In the genomic region with DNA sequence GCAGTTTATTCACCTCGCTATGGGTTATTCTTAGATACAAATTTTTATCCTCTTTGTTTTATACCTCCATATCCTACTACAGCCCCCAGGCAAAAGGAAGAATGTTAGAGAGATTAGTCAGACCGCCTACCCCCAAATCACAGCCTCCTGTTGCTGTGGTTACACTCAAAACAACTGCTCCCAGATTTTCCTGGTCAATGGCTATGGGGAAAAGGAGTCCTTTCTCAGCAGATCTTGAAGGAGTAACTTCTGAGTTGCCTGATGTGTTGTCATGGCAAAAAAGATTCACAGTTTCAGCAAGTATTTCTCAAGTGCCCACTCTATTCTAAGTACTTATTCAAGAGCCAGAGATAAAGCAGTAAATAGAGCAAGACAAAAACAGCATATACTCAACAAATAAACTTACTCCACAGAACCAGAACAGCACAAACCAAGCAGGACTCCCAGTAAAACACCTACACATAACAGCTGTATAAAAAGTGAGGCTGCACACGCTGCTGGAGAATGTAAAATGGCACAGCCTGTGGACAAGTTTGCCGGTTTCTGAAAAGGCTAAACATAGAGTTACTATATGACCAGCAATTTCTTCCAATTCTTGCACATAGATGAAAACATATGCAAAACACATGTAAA, we compare ENCODE assay signal across 12 cellular contexts.
A peak's percentile ranks its signal among the peaks of the same experiment; 100 is the strongest.
DNase-seq lines count a peak whose midpoint lies in the region; ATAC-seq and TF ChIP-seq lines count a peak whose summit lies in the region.
"Had no signal": no experiment of that assay in that cellular context is flagged by ENCODE, and none has a peak within 500 bp of the region (broad histone marks: within the 10 kb centered on the region; RNA-seq: fewer than 3 reads in every experiment).

No MANE protein-coding gene starts in this region.

- no peaks in the 10 kb centered on the region for H3K27me3 Mint-ChIP-seq in T-helper 17 cell
- H3K27me3 Mint-ChIP-seq: activated CD4-positive, alpha-beta T cell treated with anti-CD3 and anti-CD28 coated beads for 36 hours; central memory CD8-positive, alpha-beta T cell had no signal

- H3K9me3 ChIP-seq in SJSA1 (replicated peaks) (no peaks in the 10 kb centered on the region), trophoblast cell (ENCODE audit: insufficient read depth, low read depth, low read length) (no peaks in the 10 kb centered on the region), T-helper 17 cell (ENCODE audit: control insufficient read depth, low read length, poor library complexity, severe bottlenecking) (no peaks in the 10 kb centered on the region)

- H3K36me3 ChIP-seq in SJSA1, result peaks cover 42% of the 10 kb centered on the region
- peaks cover 9 to 11% of the 10 kb centered on the region in 2 experiments for H3K36me3 ChIP-seq in trophoblast cell (ENCODE audit: control insufficient read depth in 1 of 2, insufficient read depth in 2 of 2, low read length in 2 of 2)

- H3K4ac ChIP-seq in trophoblast cell (ENCODE audit: low read depth, low read length), result no peak overlapping the region

- H3K4me1 Mint-ChIP-seq in T-helper 17 cell, result peaks cover 23% of the 10 kb centered on the region
- H3K4me1 Mint-ChIP-seq: central memory CD8-positive, alpha-beta T cell had no signal

- peak overlapping the region; percentile 40 for H3K4me2 ChIP-seq in trophoblast cell (ENCODE audit: low read length)

- H3K36me3 Mint-ChIP-seq in T-helper 17 cell (ENCODE audit: low read depth), result peaks cover 22% of the 10 kb centered on the region

- H3K79me1 ChIP-seq in trophoblast cell (ENCODE audit: low read length), result no peaks in the 10 kb centered on the region

- H3K79me2 ChIP-seq in trophoblast cell (ENCODE audit: control insufficient read depth, insufficient read depth, low read length, poor library complexity), result no peaks in the 10 kb centered on the region

- no peak overlapping the region for H4K8ac ChIP-seq in trophoblast cell (ENCODE audit: low read depth, low read length)

- peak overlapping the region; percentile 88 for H3K27ac ChIP-seq in SJSA1
- no peak overlapping the region for H3K27ac ChIP-seq in trophoblast cell (ENCODE audit: low read depth, low read length)

- H4K12ac ChIP-seq in trophoblast cell (ENCODE audit: low read depth, low read length), result no peak overlapping the region

- no peak overlapping the region for H2AFZ ChIP-seq in trophoblast cell (ENCODE audit: insufficient read depth, low read length, poor library complexity)

- no peak overlapping the region for H2BK5ac ChIP-seq in trophoblast cell (ENCODE audit: low read depth, low read length, poor library complexity)

- H3K4me1 ChIP-seq in SJSA1 (replicated peaks) (peaks cover 22% of the 10 kb centered on the region), trophoblast cell (ENCODE audit: control insufficient read depth in 1 of 2, insufficient read depth in 2 of 2, low read length in 2 of 2) (peaks cover 0 to 2% of the 10 kb centered on the region in 2 experiments)

- H2BK12ac ChIP-seq in trophoblast cell (ENCODE audit: low read length), result no peak overlapping the region

- no peak overlapping the region for H3K27ac Mint-ChIP-seq in T-helper 17 cell
- H3K27ac Mint-ChIP-seq: activated CD4-positive, alpha-beta T cell treated with anti-CD3 and anti-CD28 coated beads for 36 hours had no signal

- H3K14ac ChIP-seq in trophoblast cell (ENCODE audit: low read length), result no peak overlapping the region

- no peak overlapping the region for H4K91ac ChIP-seq in trophoblast cell (ENCODE audit: low read depth, low read length)

- no peak overlapping the region for H2BK120ac ChIP-seq in trophoblast cell (ENCODE audit: insufficient read depth, low read length, poor library complexity)

- ATAC-seq in T-helper 17 cell (no peak), GM19324 (IDR thresholded peaks at IDR 0.05; ENCODE audit: low FRiP score, unreplicated experiment) (no peak)
- ATAC-seq: activated CD4-positive, alpha-beta T cell treated with anti-CD3 and anti-CD28 coated beads for 36 hours had no signal

- H3K23ac ChIP-seq in trophoblast cell (ENCODE audit: low read length), result no peak overlapping the region

- no peak overlapping the region for H3K9ac ChIP-seq in trophoblast cell (ENCODE audit: low read length)

- peak; percentile 71 for DNase-seq in GM03348 (ENCODE audit: low spot score)
- DNase-seq in SJSA1 (ENCODE audit: low read depth in 1 of 2, low spot score in 2 of 2), result peak; percentile 81 to 90
- DNase-seq in fibroblast of mammary gland (ENCODE audit: low read depth), result peak; percentile 76
- DNase-seq in trophoblast cell, result peak in 1 of 2 donors; percentile 16
- no peak for DNase-seq in cortex of kidney (lab: John Stamatoyannopoulos, UW)
- DNase-seq in T-helper 17 cell, result no peak
- no peak for DNase-seq in HuH-7.5 (ENCODE audit: low spot score)
- DNase-seq: activated CD4-positive, alpha-beta T cell treated with anti-CD3 and anti-CD28 coated beads for 36 hours; NCI-H510A treated with DMSO at 0.1 percent for 48 hours; stimulated activated CD4-positive, alpha-beta T cell treated with anti-CD3 and anti-CD28 coated beads, Interleukin-4, amount 100 ng/mL, for 1 hour had no signal

- no peak for TF ChIP-seq CTCF in fibroblast of mammary gland (conservative IDR thresholded peaks at IDR 0.05; ENCODE audit: control insufficient read depth, insufficient read depth, low read depth, low read length)

- no peaks in the 10 kb centered on the region for H3K27me3 ChIP-seq in SJSA1 (replicated peaks)
- no peaks in the 10 kb centered on the region for H3K27me3 ChIP-seq in trophoblast cell (ENCODE audit: insufficient read depth, low read length)

- H3K18ac ChIP-seq in trophoblast cell (ENCODE audit: low read length), result no peak overlapping the region

- no CpG with 5 or more reads among the region's 4 CpGs for WGBS in trophoblast cell (ENCODE audit: extremely low coverage, insufficient coverage, insufficient read length)

- no peak overlapping the region for H2AK5ac ChIP-seq in trophoblast cell (ENCODE audit: low read length)

- H3K4me3 ChIP-seq in SJSA1, result no peak overlapping the region
- H3K4me3 ChIP-seq in fibroblast of mammary gland (ENCODE audit: control insufficient read depth, low read depth, low read length), result no peak overlapping the region
- no peak overlapping the region for H3K4me3 ChIP-seq in trophoblast cell (ENCODE audit: low read depth, low read length)

- H3K4me3 Mint-ChIP-seq in T-helper 17 cell, result no peak overlapping the region
- H3K4me3 Mint-ChIP-seq: activated CD4-positive, alpha-beta T cell treated with anti-CD3 and anti-CD28 coated beads for 36 hours; central memory CD8-positive, alpha-beta T cell had no signal

Comparison
In these comparisons a context has a peak if more than half of its experiments do, and no peak if none do; other contexts are left out.
1. DNase-seq: peak in GM03348 (single experiment), SJSA1 (2 of 2) and fibroblast of mammary gland (single experiment); none in cortex of kidney (single experiment), T-helper 17 cell (0 of 3) and HuH-7.5 (single experiment).